ENCODE assay signal across 1 cellular context in genomic region chr17:65559802-65560627, GRCh38.
TF ChIP-seq lines count a peak whose summit lies in the region.

No MANE protein-coding gene starts in this region.

TF ChIP-seq in HepG2, 621 proteins besides CTCF, POLR2A, EP300 and RAD21 (continued from another document and continues in another):
- TF ChIP-seq RERE (CRISPR knock-in tag; IDR thresholded peaks at IDR 0.05; ENCODE audit: low read depth) (0 out of 2 replicates have a peak, but pooled peaks have one; percentile 9), RNF219 (CRISPR knock-in tag; IDR thresholded peaks at IDR 0.05) (no peak), GATA4 (IDR thresholded peaks at IDR 0.05; ENCODE audit: borderline replicate concordance, low read depth) (peak; percentile 45; the same call in 1 of the 2 replicates), TEAD2 (CRISPR knock-in tag; IDR thresholded peaks at IDR 0.05) (no peak), ZNF749 (CRISPR knock-in tag; IDR thresholded peaks at IDR 0.05; ENCODE audit: borderline replicate concordance) (no peak), HNRNPLL (IDR thresholded peaks at IDR 0.05; ENCODE audit: low read depth, low read length, poor library complexity, severe bottlenecking) (peak; percentile 65), ZNF276 (CRISPR knock-in tag; IDR thresholded peaks at IDR 0.05; ENCODE audit: low read depth) (peak; percentile 62; the same call in 1 of the 2 replicates), LBX2 (CRISPR knock-in tag; IDR thresholded peaks at IDR 0.05; ENCODE audit: borderline replicate concordance) (0 out of 2 replicates have a peak, but pooled peaks have one; percentile 4), HOXA5 (CRISPR knock-in tag; IDR thresholded peaks at IDR 0.05) (no peak), TAF1 (CRISPR knock-in tag; IDR thresholded peaks at IDR 0.05) (peak; percentile 93), KLF16 (CRISPR knock-in tag; IDR thresholded peaks at IDR 0.05) (peak in 1 of 2 experiments; percentile 68; a peak in 1 of 4 replicates), ZNF839 (CRISPR knock-in tag; IDR thresholded peaks at IDR 0.05; ENCODE audit: borderline replicate concordance) (peak; percentile 51; the same call in 1 of the 2 replicates), E2F2 (CRISPR knock-in tag; IDR thresholded peaks at IDR 0.05; ENCODE audit: borderline replicate concordance) (no peak), ZNF770 (CRISPR knock-in tag; IDR thresholded peaks at IDR 0.05) (no peak), SETDB1 (CRISPR knock-in tag; IDR thresholded peaks at IDR 0.05; ENCODE audit: borderline replicate concordance) (no peak), ZNF230 (CRISPR knock-in tag; IDR thresholded peaks at IDR 0.05) (0 out of 2 replicates have a peak, but pooled peaks have one; percentile 49), ZNF687 (CRISPR knock-in tag; IDR thresholded peaks at IDR 0.05) (peak; percentile 64), IKZF1 (IDR thresholded peaks at IDR 0.05) (no peak), CEBPB (IDR thresholded peaks at IDR 0.05; ENCODE audit: borderline replicate concordance, low read depth, low read length) (no peak), MLXIP (CRISPR knock-in tag; IDR thresholded peaks at IDR 0.05; ENCODE audit: borderline replicate concordance) (no peak), ELF1 (CRISPR knock-in tag; IDR thresholded peaks at IDR 0.05) (no peak), ZNF709 (CRISPR knock-in tag; IDR thresholded peaks at IDR 0.05) (0 out of 2 replicates have a peak, but pooled peaks have one; percentile 29), SOX13 (IDR thresholded peaks at IDR 0.05) (no peak; the same call in 1 of the 2 replicates), SOX13 (CRISPR knock-in tag; conservative IDR thresholded peaks at IDR 0.05 in 1 of 2, IDR thresholded peaks at IDR 0.05 in 1 of 2) (peak in 1 of 2 experiments; percentile 45; a peak in 2 of 4 replicates), ASH2L (IDR thresholded peaks at IDR 0.05; ENCODE audit: insufficient read length, low read depth, low read length) (peak; percentile 45), FOXA1 (IDR thresholded peaks at IDR 0.05) (no peak), FOXA1 (CRISPR knock-in tag; IDR thresholded peaks at IDR 0.05) (no peak), MZF1 (CRISPR knock-in tag; IDR thresholded peaks at IDR 0.05; ENCODE audit: borderline replicate concordance) (no peak), NR3C1 (CRISPR knock-in tag; IDR thresholded peaks at IDR 0.05) (no peak), ZNF724P (CRISPR knock-in tag; IDR thresholded peaks at IDR 0.05; ENCODE audit: borderline replicate concordance) (peak; percentile 47; the same call in 1 of the 2 replicates), KDM4B (CRISPR knock-in tag; IDR thresholded peaks at IDR 0.05) (no peak), ZKSCAN1 (IDR thresholded peaks at IDR 0.05; ENCODE audit: low read length) (no peak), HOXA9 (CRISPR knock-in tag; IDR thresholded peaks at IDR 0.05; ENCODE audit: borderline replicate concordance) (peak; percentile 83; the same call in 1 of the 2 replicates), ZNF501 (CRISPR knock-in tag; IDR thresholded peaks at IDR 0.05) (peak; percentile 58; the same call in 1 of the 2 replicates)
